In the genomic region with DNA sequence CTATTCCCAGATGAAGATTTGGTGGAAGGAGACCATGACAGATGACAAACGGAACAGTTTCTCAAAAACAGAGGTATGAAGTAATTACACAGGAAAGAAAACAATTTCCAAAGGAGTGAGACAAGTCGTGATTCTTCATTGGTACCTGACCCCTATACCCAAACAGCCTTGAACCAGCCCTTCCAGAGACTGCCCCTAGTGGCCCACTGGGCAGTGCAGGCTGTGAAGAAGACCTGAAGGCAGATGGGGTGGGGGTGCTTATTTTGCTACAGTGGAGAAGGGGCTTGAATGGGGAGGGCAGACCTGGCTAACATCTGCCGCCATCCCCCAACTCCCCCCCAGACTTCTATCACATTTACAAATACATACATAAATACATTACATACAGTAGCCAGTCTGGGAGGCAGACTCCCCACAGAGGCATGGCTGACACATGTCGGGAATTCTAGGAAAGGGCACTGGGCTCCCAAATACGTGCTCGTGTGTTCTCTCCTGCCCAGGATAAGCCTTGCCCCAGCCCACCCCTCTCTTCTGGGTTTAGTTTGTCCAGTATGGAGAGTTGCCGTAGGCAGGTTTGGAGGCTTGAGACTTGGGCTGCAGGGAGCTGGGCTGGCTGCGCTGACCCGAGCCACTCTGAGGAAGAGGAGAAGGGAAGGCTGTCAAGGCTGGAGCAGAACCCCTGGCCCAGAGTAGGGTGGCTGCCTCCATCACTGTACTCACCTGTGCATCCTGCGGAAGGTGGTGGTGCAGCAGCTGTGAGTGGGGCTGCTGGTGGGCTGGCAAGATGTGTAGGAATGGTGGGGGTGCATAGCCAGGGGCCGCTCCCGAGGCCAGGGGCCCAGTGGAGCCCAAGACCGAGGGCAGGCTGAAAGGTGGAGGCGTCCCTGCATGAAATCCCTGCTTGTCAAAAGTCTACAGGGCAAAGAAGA, we compare ENCODE assay signal across 8 cellular contexts.
DNase-seq lines count a peak whose midpoint lies in the region; ATAC-seq and TF ChIP-seq lines count a peak whose summit lies in the region.

No MANE protein-coding gene starts in this region.

- H3K27ac Mint-ChIP-seq in naive thymus-derived CD4-positive, alpha-beta T cell: peak overlapping the region in 5 of 9 donors; percentile 19 to 74 (median 25)

- no peak overlapping the region for H3K27ac ChIP-seq in heart right ventricle
- no peak overlapping the region for H3K27ac ChIP-seq in body of pancreas
- H3K27ac ChIP-seq in naive thymus-derived CD4-positive, alpha-beta T cell (ENCODE audit: low read depth, low read length): no peak overlapping the region

- H3K36me3 ChIP-seq in heart right ventricle (peaks cover 0 to 100% (median 48%) of the 10 kb centered on the region in 9 donors), body of pancreas (replicated peaks in 1 of 2; ENCODE audit: insufficient read depth in 1 of 2, low read depth in 2 of 2) (peaks cover 9 to 21% of the 10 kb centered on the region in 2 donors)
- peaks cover 4 to 86% (median 26%) of the 10 kb centered on the region in 3 experiments for H3K36me3 ChIP-seq in naive thymus-derived CD4-positive, alpha-beta T cell (ENCODE audit: control insufficient read depth in 2 of 3, insufficient read depth in 3 of 3, low read length in 3 of 3)

- POLR2A ChIA-PET in naive thymus-derived CD4-positive, alpha-beta T cell (lab: Charles Lee): interaction anchor here (0.6 kb wide), 1 partner anchor 31 kb away, joined by 3 read pairs; no protein-coding TSS in a partner anchor

- H3K27me3 Mint-ChIP-seq in naive thymus-derived CD4-positive, alpha-beta T cell: no peaks in the 10 kb centered on the region

- DNase-seq in heart right ventricle (no peak), cardiac septum (ENCODE audit: low spot score) (no peak), NCI-H69 (lab: John Stamatoyannopoulos, UW) (peak; percentile 53), body of pancreas (no peak), foreskin melanocyte (no peak)
- peak in 4 of 9 donors; percentile 7 to 16 (median 10) for DNase-seq in naive thymus-derived CD4-positive, alpha-beta T cell

- H3K27me3 ChIP-seq in heart right ventricle: no peaks in the 10 kb centered on the region
- H3K27me3 ChIP-seq in body of pancreas: no peaks in the 10 kb centered on the region
- H3K27me3 ChIP-seq in naive thymus-derived CD4-positive, alpha-beta T cell (ENCODE audit: control insufficient read depth in 2 of 2, insufficient read depth in 2 of 2, low read length in 2 of 2): no peaks in the 10 kb centered on the region

- TF ChIP-seq POLR2A in body of pancreas (IDR thresholded peaks at IDR 0.05): no peak

- WGBS in heart right ventricle, 2 donors: 86 to 89% methylated on average over 14 of the region's 14 CpGs
- 85 to 87% methylated on average over 13 to 14 of the region's 14 CpGs for WGBS in body of pancreas, 2 donors

- CTCF ChIA-PET in naive thymus-derived CD4-positive, alpha-beta T cell (lab: Charles Lee): no interaction called here

- intact Hi-C loops in heart right ventricle (cut with DNase I) (loop anchor here in 7 of 10 donors (5.0 to 10.0 kb wide), 6 partner anchors 105 to 333 kb away; a partner anchor contains a TSS), cardiac septum (cut with DNase I) (loop anchor here (5.0 to 10.0 kb wide), 2 partner anchors 105 to 333 kb away; a partner anchor contains a TSS), body of pancreas (cut with DNase I) (loop anchor here (10.0 kb wide), 1 partner anchor 153 kb away; no protein-coding TSS in a partner anchor)
- intact Hi-C loops in naive thymus-derived CD4-positive, alpha-beta T cell (cut with micrococcal nuclease): loop anchor here (1.0 to 5.0 kb wide), 3 partner anchors 109 to 455 kb away; a partner anchor contains a TSS

- TF ChIP-seq CTCF in heart right ventricle (IDR thresholded peaks at IDR 0.05): peak in 8 of 9 donors; percentile 14 to 57 (median 50)
- TF ChIP-seq CTCF in body of pancreas (IDR thresholded peaks at IDR 0.05): peak in 5 of 7 experiments; percentile 32 to 47 (median 38)

- H3K4me3 ChIP-seq in heart right ventricle (no peak overlapping the region), body of pancreas (no peak overlapping the region)
- H3K4me3 ChIP-seq in naive thymus-derived CD4-positive, alpha-beta T cell (ENCODE audit: low read length): no peak overlapping the region

- H3K4me3 Mint-ChIP-seq in naive thymus-derived CD4-positive, alpha-beta T cell: no peak overlapping the region

- H3K4me1 Mint-ChIP-seq in naive thymus-derived CD4-positive, alpha-beta T cell: peaks cover 0 to 5% (median 0%) of the 10 kb centered on the region in 7 donors

- ATAC-seq in heart right ventricle (peak in 2 of 8 donors; percentile 4 to 28), body of pancreas (no peak), HG03521 (IDR thresholded peaks at IDR 0.05; ENCODE audit: unreplicated experiment) (no peak), HG03139 (IDR thresholded peaks at IDR 0.05; ENCODE audit: unreplicated experiment) (no peak)
- peak; percentile 45 for ATAC-seq in naive thymus-derived CD4-positive, alpha-beta T cell

- H3K36me3 Mint-ChIP-seq in naive thymus-derived CD4-positive, alpha-beta T cell: peaks cover 2 to 42% (median 10%) of the 10 kb centered on the region in 5 donors

- H3K4me1 ChIP-seq in heart right ventricle: peaks cover 5 to 70% (median 34%) of the 10 kb centered on the region in 9 donors
- peaks cover 30% of the 10 kb centered on the region for H3K4me1 ChIP-seq in body of pancreas
- no peaks in the 10 kb centered on the region for H3K4me1 ChIP-seq in naive thymus-derived CD4-positive, alpha-beta T cell (ENCODE audit: control insufficient read depth in 2 of 2, insufficient read depth in 2 of 2, low read length in 2 of 2)

- H3K9me3 Mint-ChIP-seq in naive thymus-derived CD4-positive, alpha-beta T cell: no peaks in the 10 kb centered on the region

- H3K9me3 ChIP-seq in heart right ventricle (no peaks in the 10 kb centered on the region), body of pancreas (no peaks in the 10 kb centered on the region)
- no peaks in the 10 kb centered on the region for H3K9me3 ChIP-seq in naive thymus-derived CD4-positive, alpha-beta T cell (ENCODE audit: control insufficient read depth in 2 of 3, low read length in 3 of 3)
